17 cellular contexts compared by ENCODE assay signal in genomic region chr1:21981253-21981652, GRCh38. TPM values are rescaled to one million over a fixed set of nuclear protein-coding genes. Genes with fewer than 3 reads are reported as not detected.
"Had no signal": no experiment of that assay in that cellular context is flagged by ENCODE, and none has a peak within 500 bp of the region (broad histone marks: within the 10 kb centered on the region; RNA-seq: fewer than 3 reads in every experiment).

No MANE protein-coding gene starts in this region.

RNA-seq across cellular contexts. Expression of gene CELA3B, which starts 4.4 kb away (rescaled TPM):
- total RNA-seq: activated B cell treated with CpG ODN at 0.5 μM for 24 hours; activated CD4-positive, alpha-beta memory T cell treated with anti-CD3 and anti-CD28 coated beads for 36 hours; activated CD4-positive, alpha-beta T cell treated with anti-CD3 and anti-CD28 coated beads, Interleukin-2, amount 10 ng/mL, durations not matched to agents 24 days and 14 days; activated CD8-positive, alpha-beta memory T cell treated with anti-CD3 and anti-CD28 coated beads for 36 hours; activated CD8-positive, alpha-beta T cell treated with anti-CD3 and anti-CD28 coated beads for 36 hours; activated naive CD4-positive, alpha-beta T cell treated with anti-CD3 and anti-CD28 coated beads for 36 hours; activated naive CD4-positive, alpha-beta T cell treated with anti-CD3 and anti-CD28 coated beads, Interleukin-2, amount 50 U/mL, for 72 hours; activated naive CD8-positive, alpha-beta T cell treated with anti-CD3 and anti-CD28 coated beads for 36 hours; activated T-cell treated with anti-CD3 and anti-CD28 coated beads, Interleukin-2, amount 50 U/mL, for 72 hours; activated T-helper 1 cell treated with anti-CD3 and anti-CD28 coated beads, Interleukin-12 subunit alpha, Interleukin-12 subunit beta, Interleukin-2, Interleukin-4 antibody, amounts not matched to agents 30 ng/mL and 10 ng/mL and 1 ng/mL, durations not matched to agents 14 hours and 24 hours and 36 hours; activated T-helper 17 cell treated with anti-CD3 and anti-CD28 coated beads, Interleukin-2, amount 50 U/mL, for 72 hours; ascending aorta; breast epithelium; cardiac septum; T-helper 1 cell treated with Interleukin-12 subunit alpha and Interleukin-12 subunit beta and Interleukin-4 antibody, amounts not matched to agents 30 ng/mL and 1 ng/mL, for 36 hours; T-helper 17 cell; T-helper 2 cell treated with Interferon-gamma antibody and Interleukin-4, amounts not matched to agents 100 ng/mL and 5 ng/mL, for 36 hours had no signal

RNA-seq across cellular contexts. Expression of gene CELA3A, which starts 20.2 kb away (rescaled TPM):
- total RNA-seq: activated B cell treated with CpG ODN at 0.5 μM for 24 hours; activated CD4-positive, alpha-beta memory T cell treated with anti-CD3 and anti-CD28 coated beads for 36 hours; activated CD4-positive, alpha-beta T cell treated with anti-CD3 and anti-CD28 coated beads, Interleukin-2, amount 10 ng/mL, durations not matched to agents 24 days and 14 days; activated CD8-positive, alpha-beta memory T cell treated with anti-CD3 and anti-CD28 coated beads for 36 hours; activated CD8-positive, alpha-beta T cell treated with anti-CD3 and anti-CD28 coated beads for 36 hours; activated naive CD4-positive, alpha-beta T cell treated with anti-CD3 and anti-CD28 coated beads for 36 hours; activated naive CD4-positive, alpha-beta T cell treated with anti-CD3 and anti-CD28 coated beads, Interleukin-2, amount 50 U/mL, for 72 hours; activated naive CD8-positive, alpha-beta T cell treated with anti-CD3 and anti-CD28 coated beads for 36 hours; activated T-cell treated with anti-CD3 and anti-CD28 coated beads, Interleukin-2, amount 50 U/mL, for 72 hours; activated T-helper 1 cell treated with anti-CD3 and anti-CD28 coated beads, Interleukin-12 subunit alpha, Interleukin-12 subunit beta, Interleukin-2, Interleukin-4 antibody, amounts not matched to agents 30 ng/mL and 10 ng/mL and 1 ng/mL, durations not matched to agents 14 hours and 24 hours and 36 hours; activated T-helper 17 cell treated with anti-CD3 and anti-CD28 coated beads, Interleukin-2, amount 50 U/mL, for 72 hours; ascending aorta; breast epithelium; cardiac septum; T-helper 1 cell treated with Interleukin-12 subunit alpha and Interleukin-12 subunit beta and Interleukin-4 antibody, amounts not matched to agents 30 ng/mL and 1 ng/mL, for 36 hours; T-helper 17 cell; T-helper 2 cell treated with Interferon-gamma antibody and Interleukin-4, amounts not matched to agents 100 ng/mL and 5 ng/mL, for 36 hours had no signal
